ENCODE assay signal across 1 cellular context in genomic region chr17:3668279-3669084, GRCh38.
A peak's percentile ranks its signal among the peaks of the same experiment; 100 is the strongest.
TF ChIP-seq lines count a peak whose summit lies in the region.

TSS of gene EMC6 (plus strand) at chr17:3668812. CDS start at chr17:3669147, 335 bp downstream.
TSS of gene TAX1BP3 (minus strand) at chr17:3668578. CDS start at chr17:3668526, 52 bp downstream.

TF ChIP-seq in HepG2, 621 proteins besides CTCF, POLR2A, EP300 and RAD21 (continued from another document and continues in another):
- peak; percentile 77 for TF ChIP-seq E2F5 (CRISPR knock-in tag; conservative IDR thresholded peaks at IDR 0.05)
- TF ChIP-seq ZBTB43 (CRISPR knock-in tag; conservative IDR thresholded peaks at IDR 0.05), result peak; percentile 55
- peak; percentile 23; the same call in 1 of the 2 replicates for TF ChIP-seq ARHGAP35 (CRISPR knock-in tag; IDR thresholded peaks at IDR 0.05; ENCODE audit: borderline replicate concordance)
- TF ChIP-seq CCDC6 (CRISPR knock-in tag; IDR thresholded peaks at IDR 0.05), result no peak
- 0 out of 2 replicates have a peak, but pooled peaks have one; percentile 55 for TF ChIP-seq STAT5B (CRISPR knock-in tag; IDR thresholded peaks at IDR 0.05)
- no peak; the same call in none of the 2 replicates for TF ChIP-seq ERF (CRISPR knock-in tag; IDR thresholded peaks at IDR 0.05)
- TF ChIP-seq AKNA (CRISPR knock-in tag; IDR thresholded peaks at IDR 0.05; ENCODE audit: borderline replicate concordance), result 0 out of 2 replicates have a peak, but pooled peaks have one; percentile 59
- peak; percentile 90 for TF ChIP-seq ZFX (CRISPR knock-in tag; IDR thresholded peaks at IDR 0.05; ENCODE audit: low read depth)
- no peak for TF ChIP-seq ZNF839 (CRISPR knock-in tag; IDR thresholded peaks at IDR 0.05; ENCODE audit: borderline replicate concordance)
- no peak for TF ChIP-seq TFAP4 (IDR thresholded peaks at IDR 0.05; ENCODE audit: borderline replicate concordance, low read depth)
- TF ChIP-seq ZNF20 (CRISPR knock-in tag; IDR thresholded peaks at IDR 0.05), result no peak
- peak; percentile 32; the same call in 1 of the 2 replicates for TF ChIP-seq ZNF879 (CRISPR knock-in tag; IDR thresholded peaks at IDR 0.05)
- no peak for TF ChIP-seq BHLHE40 (IDR thresholded peaks at IDR 0.05; ENCODE audit: low read length)
- peak; percentile 90 for TF ChIP-seq ZFY (CRISPR knock-in tag; IDR thresholded peaks at IDR 0.05)
- TF ChIP-seq NONO (IDR thresholded peaks at IDR 0.05), result no peak
- TF ChIP-seq NONO (CRISPR knock-in tag; conservative IDR thresholded peaks at IDR 0.05), result peak; percentile 84; the same call in 1 of the 2 replicates
- peak; percentile 16 to 49; a peak in 3 of 4 replicates for TF ChIP-seq HMGXB4 (CRISPR knock-in tag; IDR thresholded peaks at IDR 0.05; ENCODE audit: borderline replicate concordance in 1 of 2, low read depth in 1 of 2)
- TF ChIP-seq KDM2A (CRISPR knock-in tag; IDR thresholded peaks at IDR 0.05; ENCODE audit: borderline replicate concordance, low read depth), result peak; percentile 68; the same call in 1 of the 2 replicates
- TF ChIP-seq ATF1 (CRISPR knock-in tag; IDR thresholded peaks at IDR 0.05), result no peak
- no peak; the same call in 1 of the 2 replicates for TF ChIP-seq ZBTB4 (CRISPR knock-in tag; IDR thresholded peaks at IDR 0.05; ENCODE audit: borderline replicate concordance)
- TF ChIP-seq HOXD1 (CRISPR knock-in tag; IDR thresholded peaks at IDR 0.05), result peak; percentile 71; the same call in 1 of the 2 replicates
- TF ChIP-seq TAF1 (CRISPR knock-in tag; IDR thresholded peaks at IDR 0.05), result peak; percentile 99
- peak; percentile 25 for TF ChIP-seq JARID2 (CRISPR knock-in tag; IDR thresholded peaks at IDR 0.05; ENCODE audit: insufficient replicate concordance)
- TF ChIP-seq ZMYM2 (CRISPR knock-in tag; IDR thresholded peaks at IDR 0.05), result peak; percentile 40; the same call in 1 of the 2 replicates
- no peak for TF ChIP-seq TAF15 (IDR thresholded peaks at IDR 0.05; ENCODE audit: low read depth, low read length, poor library complexity, severe bottlenecking)
- no peak for TF ChIP-seq TBX2 (CRISPR knock-in tag; IDR thresholded peaks at IDR 0.05; ENCODE audit: borderline replicate concordance)
- no peak for TF ChIP-seq FOSL1 (CRISPR knock-in tag; IDR thresholded peaks at IDR 0.05; ENCODE audit: borderline replicate concordance)
- no peak for TF ChIP-seq JUNB (CRISPR knock-in tag; IDR thresholded peaks at IDR 0.05; ENCODE audit: borderline replicate concordance)
- TF ChIP-seq ZNF484 (CRISPR knock-in tag; IDR thresholded peaks at IDR 0.05; ENCODE audit: borderline replicate concordance, low read depth), result no peak
- no peak for TF ChIP-seq NPAS2 (CRISPR knock-in tag; IDR thresholded peaks at IDR 0.05; ENCODE audit: borderline replicate concordance)
- no peak for TF ChIP-seq ZKSCAN5 (CRISPR knock-in tag; IDR thresholded peaks at IDR 0.05)
- TF ChIP-seq ZNF704 (CRISPR knock-in tag; IDR thresholded peaks at IDR 0.05; ENCODE audit: borderline replicate concordance), result peak; percentile 92
- TF ChIP-seq MIER2 (CRISPR knock-in tag; IDR thresholded peaks at IDR 0.05), result no peak
- peak; percentile 71; the same call in 1 of the 2 replicates for TF ChIP-seq ZNF605 (CRISPR knock-in tag; IDR thresholded peaks at IDR 0.05)
- TF ChIP-seq NFIC (IDR thresholded peaks at IDR 0.05; ENCODE audit: low read length), result no peak
- peak; percentile 82; the same call in 1 of the 2 replicates for TF ChIP-seq ZNF503 (CRISPR knock-in tag; IDR thresholded peaks at IDR 0.05)
- peak; percentile 51; the same call in 1 of the 2 replicates for TF ChIP-seq PRDM4 (CRISPR knock-in tag; IDR thresholded peaks at IDR 0.05; ENCODE audit: borderline replicate concordance)
- no peak for TF ChIP-seq CCAR2 (optimal IDR thresholded peaks at IDR 0.05; ENCODE audit: low read depth, low read length)
- no peak for TF ChIP-seq ZNF512 (CRISPR knock-in tag; IDR thresholded peaks at IDR 0.05)
